ENCODE assay signal across 11 cellular contexts in genomic region chr12:111426341-111427185, GRCh38. TPM values are rescaled to one million over a fixed set of nuclear protein-coding genes. Genes with fewer than 3 reads are reported as not detected.
DNase-seq lines count a peak whose midpoint lies in the region; ATAC-seq and TF ChIP-seq lines count a peak whose summit lies in the region.
"Had no signal": no experiment of that assay in that cellular context is flagged by ENCODE, and none has a peak within 500 bp of the region (broad histone marks: within the 10 kb centered on the region; RNA-seq: fewer than 3 reads in every experiment).

No MANE protein-coding gene starts in this region.

- H4K20me1 ChIP-seq in BLaER1 (peaks cover 98% of the 10 kb centered on the region), HCT116 (ENCODE audit: insufficient read depth) (no peaks in the 10 kb centered on the region)

- no peak overlapping the region for H2AFZ ChIP-seq in HCT116 (ENCODE audit: low read depth, low read length, poor library complexity, severe bottlenecking)
- H2AFZ ChIP-seq: hepatocyte had no signal

- TF ChIP-seq RAD21 in HCT116 (IDR thresholded peaks at IDR 0.05; ENCODE audit: low read depth), result no peak
- TF ChIP-seq RAD21 in liver (IDR thresholded peaks at IDR 0.05), result no peak

- ATAC-seq in HCT116, result peak; percentile 60
- peak; percentile 78 for ATAC-seq in activated T-helper 17 cell treated with anti-CD3 and anti-CD28 coated beads, Interleukin-2, amount 50 U/mL, for 72 hours (replicated peaks)
- ATAC-seq in GM19328 (IDR thresholded peaks at IDR 0.05; ENCODE audit: unreplicated experiment), result no peak

- TF ChIP-seq CTCF in HCT116 (IDR thresholded peaks at IDR 0.05 in 2 of 3, conservative IDR thresholded peaks at IDR 0.05 in 1 of 3; ENCODE audit: borderline replicate concordance in 1 of 3, insufficient read depth in 1 of 3, low read depth in 2 of 3, low read length in 2 of 3) (no peak), liver (IDR thresholded peaks at IDR 0.05; ENCODE audit: low read depth, low read length, missing input control) (no peak)

- H3K27me3 Mint-ChIP-seq in activated T-helper 17 cell treated with anti-CD3 and anti-CD28 coated beads, Interleukin-2, amount 50 U/mL, for 72 hours, result no peaks in the 10 kb centered on the region

- no peak overlapping the region; the same call in 1 of the 2 replicates for H3K9ac ChIP-seq in BLaER1
- H3K9ac ChIP-seq in HCT116 (ENCODE audit: low read length), result no peak overlapping the region; the same call in 1 of the 2 replicates
- H3K9ac ChIP-seq in liver (ENCODE audit: low read depth in 1 of 2, low read length in 2 of 2), result no peak overlapping the region

- H3K9me3 ChIP-seq in BLaER1 (no peaks in the 10 kb centered on the region), HCT116 (ENCODE audit: control insufficient read depth in 1 of 2, insufficient read depth in 1 of 2, low read depth in 1 of 2, low read length in 2 of 2) (no peaks in the 10 kb centered on the region), liver (ENCODE audit: control insufficient read depth in 4 of 4, low read length in 3 of 4) (no peaks in the 10 kb centered on the region)
- H3K9me3 ChIP-seq: vagina had no signal

- POLR2A ChIA-PET in HCT116 (lab: Charles Lee), result no interaction called here

- H3K36me3 ChIP-seq in BLaER1 (peaks cover 13% of the 10 kb centered on the region), HCT116 (ENCODE audit: control insufficient read depth in 1 of 2, insufficient read depth in 2 of 2, low read length in 2 of 2) (no peaks in the 10 kb centered on the region), liver (ENCODE audit: control insufficient read depth in 4 of 4, insufficient read depth in 3 of 4, low read depth in 1 of 4, low read length in 3 of 4) (no peaks in the 10 kb centered on the region)
- H3K36me3 ChIP-seq: vagina had no signal

- peak overlapping the region; percentile 89 for H3K27ac Mint-ChIP-seq in activated T-helper 17 cell treated with anti-CD3 and anti-CD28 coated beads, Interleukin-2, amount 50 U/mL, for 72 hours

- H3K27me3 ChIP-seq in BLaER1, result no peaks in the 10 kb centered on the region
- H3K27me3 ChIP-seq in HCT116 (ENCODE audit: insufficient read depth, low read length), result no peaks in the 10 kb centered on the region
- H3K27me3 ChIP-seq in liver (ENCODE audit: control insufficient read depth in 4 of 4, insufficient read depth in 4 of 4, low read length in 3 of 4), result no peaks in the 10 kb centered on the region
- H3K27me3 ChIP-seq: hepatocyte, vagina had no signal

- no peaks in the 10 kb centered on the region for H3K9me3 Mint-ChIP-seq in activated T-helper 17 cell treated with anti-CD3 and anti-CD28 coated beads, Interleukin-2, amount 50 U/mL, for 72 hours
- H3K9me3 Mint-ChIP-seq: neural crest cell had no signal

- peaks cover 51% of the 10 kb centered on the region for H3K4me1 Mint-ChIP-seq in activated T-helper 17 cell treated with anti-CD3 and anti-CD28 coated beads, Interleukin-2, amount 50 U/mL, for 72 hours

- 83% methylated on average over 11 of the region's 11 CpGs for WGBS in liver

- RAD21 ChIA-PET in HCT116 (lab: Charles Lee; ENCODE audit: low non-redundant PET in 1 of 2, low total read pairs in 2 of 2, uncharacterized antibody in 2 of 2, unreplicated experiment in 2 of 2), result no interaction called here

- 0 out of 2 replicates have a peak, but pooled peaks cover 4% of the 10 kb centered on the region for H3K79me2 ChIP-seq in HCT116 (ENCODE audit: insufficient read depth, low read length)

- no TSS peak for BruUV-seq in HCT116 (replicated peaks; lab: Mats Ljungman, UMichigan)

- TF ChIP-seq POLR2A in HCT116 (IDR thresholded peaks at IDR 0.05; ENCODE audit: borderline replicate concordance, extremely low read depth, insufficient read depth, insufficient read length), result no peak

- H3K27ac ChIP-seq in BLaER1 (no peak overlapping the region), HCT116 (ENCODE audit: low read depth, low read length) (0 out of 2 replicates have a peak overlapping the region, but pooled peaks have one; percentile 24), liver (ENCODE audit: low read depth in 1 of 2, low read length in 2 of 2) (peak overlapping the region; percentile 90 to 95)

- peaks cover 95% of the 10 kb centered on the region for H3K4me1 ChIP-seq in BLaER1
- peaks cover 31 to 42% of the 10 kb centered on the region in 2 experiments for H3K4me1 ChIP-seq in HCT116 (ENCODE audit: control insufficient read depth in 1 of 2, insufficient read depth in 2 of 2, low read length in 2 of 2)
- peaks cover 26 to 60% (median 46%) of the 10 kb centered on the region in 4 donors for H3K4me1 ChIP-seq in liver (ENCODE audit: control insufficient read depth in 4 of 4, insufficient read depth in 4 of 4, low read length in 3 of 4)

- peak overlapping the region; percentile 71 for H3K4me3 Mint-ChIP-seq in activated T-helper 17 cell treated with anti-CD3 and anti-CD28 coated beads, Interleukin-2, amount 50 U/mL, for 72 hours
- H3K4me3 Mint-ChIP-seq: neural crest cell had no signal

- H3K36me3 Mint-ChIP-seq in activated T-helper 17 cell treated with anti-CD3 and anti-CD28 coated beads, Interleukin-2, amount 50 U/mL, for 72 hours (ENCODE audit: low read depth), result peaks cover 35% of the 10 kb centered on the region

- CTCF ChIA-PET in HCT116 (lab: Charles Lee), result interaction anchor here (1.2 kb wide), 1 partner anchor 13 kb away, joined by 3 read pairs; no protein-coding TSS in a partner anchor

- peak overlapping the region; percentile 90 for H3K4me2 ChIP-seq in BLaER1
- peak overlapping the region; percentile 65 for H3K4me2 ChIP-seq in HCT116 (ENCODE audit: low read length)
- H3K4me2 ChIP-seq: hepatocyte had no signal

- no peak for DNase-seq in HCT116 (ENCODE audit: low read depth, low spot score)
- DNase-seq in 8988T, result no peak
- DNase-seq in DMS79 (lab: John Stamatoyannopoulos, UW), result no peak
- DNase-seq in NCI-H1105 treated with DMSO at 0.1 percent for 48 hours (lab: John Stamatoyannopoulos, UW), result no peak

- no peak overlapping the region for H3K4me3 ChIP-seq in BLaER1
- no peak overlapping the region for H3K4me3 ChIP-seq in HCT116 (replicated peaks in 1 of 2; ENCODE audit: low read depth in 1 of 2, low read length in 2 of 2)
- H3K4me3 ChIP-seq in liver (ENCODE audit: low read depth in 1 of 3, low read length in 3 of 3), result no peak overlapping the region
- H3K4me3 ChIP-seq: hepatocyte, vagina had no signal

- no peaks in the 10 kb centered on the region for H3K9me2 ChIP-seq in HCT116 (ENCODE audit: insufficient read depth)

- intact Hi-C loops in HCT116 (cut with micrococcal nuclease), result no loop called here

TF ChIP-seq in HCT116, 20 proteins besides CTCF, POLR2A, EP300 and RAD21:
- TF ChIP-seq JUND (IDR thresholded peaks at IDR 0.05), result no peak
- TF ChIP-seq SP1 (IDR thresholded peaks at IDR 0.05; ENCODE audit: low read depth), result no peak
- peak; percentile 25; the same call in 1 of the 2 replicates for TF ChIP-seq FOSL1 (IDR thresholded peaks at IDR 0.05; ENCODE audit: low read depth)

TF ChIP-seq in liver, 16 proteins besides CTCF, POLR2A, EP300 and RAD21:
- no peak for TF ChIP-seq TAF1 (conservative IDR thresholded peaks at IDR 0.05)
- TF ChIP-seq YY1 (IDR thresholded peaks at IDR 0.05), result no peak
- no peak for TF ChIP-seq HNF4G (IDR thresholded peaks at IDR 0.05)
- TF ChIP-seq FOXA2 (IDR thresholded peaks at IDR 0.05), result no peak
- no peak for TF ChIP-seq NR2F2 (IDR thresholded peaks at IDR 0.05)
- TF ChIP-seq FOXA1 (IDR thresholded peaks at IDR 0.05), result no peak
- TF ChIP-seq, protein P1, sequence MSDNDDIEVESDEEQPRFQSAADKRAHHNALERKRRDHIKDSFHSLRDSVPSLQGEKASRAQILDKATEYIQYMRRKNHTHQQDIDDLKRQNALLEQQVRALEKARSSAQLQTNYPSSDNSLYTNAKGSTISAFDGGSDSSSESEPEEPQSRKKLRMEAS (IDR thresholded peaks at IDR 0.05), result no peak
- TF ChIP-seq JUND (IDR thresholded peaks at IDR 0.05), result no peak
- TF ChIP-seq, protein P2, sequence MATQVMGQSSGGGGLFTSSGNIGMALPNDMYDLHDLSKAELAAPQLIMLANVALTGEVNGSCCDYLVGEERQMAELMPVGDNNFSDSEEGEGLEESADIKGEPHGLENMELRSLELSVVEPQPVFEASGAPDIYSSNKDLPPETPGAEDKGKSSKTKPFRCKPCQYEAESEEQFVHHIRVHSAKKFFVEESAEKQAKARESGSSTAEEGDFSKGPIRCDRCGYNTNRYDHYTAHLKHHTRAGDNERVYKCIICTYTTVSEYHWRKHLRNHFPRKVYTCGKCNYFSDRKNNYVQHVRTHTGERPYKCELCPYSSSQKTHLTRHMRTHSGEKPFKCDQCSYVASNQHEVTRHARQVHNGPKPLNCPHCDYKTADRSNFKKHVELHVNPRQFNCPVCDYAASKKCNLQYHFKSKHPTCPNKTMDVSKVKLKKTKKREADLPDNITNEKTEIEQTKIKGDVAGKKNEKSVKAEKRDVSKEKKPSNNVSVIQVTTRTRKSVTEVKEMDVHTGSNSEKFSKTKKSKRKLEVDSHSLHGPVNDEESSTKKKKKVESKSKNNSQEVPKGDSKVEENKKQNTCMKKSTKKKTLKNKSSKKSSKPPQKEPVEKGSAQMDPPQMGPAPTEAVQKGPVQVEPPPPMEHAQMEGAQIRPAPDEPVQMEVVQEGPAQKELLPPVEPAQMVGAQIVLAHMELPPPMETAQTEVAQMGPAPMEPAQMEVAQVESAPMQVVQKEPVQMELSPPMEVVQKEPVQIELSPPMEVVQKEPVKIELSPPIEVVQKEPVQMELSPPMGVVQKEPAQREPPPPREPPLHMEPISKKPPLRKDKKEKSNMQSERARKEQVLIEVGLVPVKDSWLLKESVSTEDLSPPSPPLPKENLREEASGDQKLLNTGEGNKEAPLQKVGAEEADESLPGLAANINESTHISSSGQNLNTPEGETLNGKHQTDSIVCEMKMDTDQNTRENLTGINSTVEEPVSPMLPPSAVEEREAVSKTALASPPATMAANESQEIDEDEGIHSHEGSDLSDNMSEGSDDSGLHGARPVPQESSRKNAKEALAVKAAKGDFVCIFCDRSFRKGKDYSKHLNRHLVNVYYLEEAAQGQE (IDR thresholded peaks at IDR 0.05), result no peak

RNA-seq across cellular contexts. Expression of gene SH2B3, which starts 20.8 kb away (rescaled TPM):
- total RNA-seq in HCT116 (2021; ENCODE audit: unreplicated experiment) (17.3 TPM), liver (10 to 100 TPM; 10.7 to 18.7 TPM)
- polyA plus RNA-seq in HCT116 (2012), result 8.7 and 10.1 TPM in 2 replicates
- 10 to 100 TPM in 1 of 2 donors, 1 to 10 TPM in 1; 8.5 to 12.1 TPM for total RNA-seq in activated T-helper 17 cell treated with anti-CD3 and anti-CD28 coated beads, Interleukin-2, amount 50 U/mL, for 72 hours
- 1 to 10 TPM; 4.4 to 6.9 TPM for polyA plus RNA-seq in liver

RNA-seq across cellular contexts. Expression of gene PHETA1, which starts 57.7 kb away (rescaled TPM):
- 10.6 TPM for total RNA-seq in HCT116 (2021; ENCODE audit: unreplicated experiment)
- 5.1 and 5.7 TPM in 2 replicates for polyA plus RNA-seq in HCT116 (2012)
- 1 to 10 TPM; 1.1 to 1.2 TPM for total RNA-seq in activated T-helper 17 cell treated with anti-CD3 and anti-CD28 coated beads, Interleukin-2, amount 50 U/mL, for 72 hours
- total RNA-seq in liver, result 1 to 10 TPM; 2.4 to 5.7 TPM
- polyA plus RNA-seq in liver, result 1 to 10 TPM; 2.5 to 5.4 TPM
